Comparison of ENCODE assay signal across 24 cellular contexts in genomic region chr2:62045017-62045543, GRCh38.
"Had no signal": no experiment of that assay in that cellular context is flagged by ENCODE, and none has a peak within 500 bp of the region (broad histone marks: within the 10 kb centered on the region; RNA-seq: fewer than 3 reads in every experiment).

No MANE protein-coding gene starts in this region.

- H3K4me1 Mint-ChIP-seq: activated naive CD4-positive, alpha-beta T cell treated with anti-CD3 and anti-CD28 coated beads, Interleukin-2, amount 50 U/mL, for 24 hours had no signal

- H3K36me3 Mint-ChIP-seq: stimulated activated effector memory CD8-positive, alpha-beta T cell treated with anti-CD3 and anti-CD28 coated beads, Interleukin-12 subunit alpha, Interleukin-12 subunit beta, amount 100 ng/mL, for 72 hours had no signal

- H3K27me3 ChIP-seq: cardiac muscle cell, dorsolateral prefrontal cortex, left lung, neutrophil, right lobe of liver, thyroid gland had no signal

- DNase-seq: activated CD4-positive, alpha-beta T cell treated with anti-CD3 and anti-CD28 coated beads for 36 hours; activated CD4-positive, CD25-positive, alpha-beta regulatory T cell; activated CD8-positive, alpha-beta memory T cell treated with anti-CD3 and anti-CD28 coated beads, Interleukin-2, amount 10 ng/mL, durations not matched to agents 7 days and 5 days; activated CD8-positive, alpha-beta T cell treated with anti-CD3 and anti-CD28 coated beads, Interleukin-2, amount 10 ng/mL, durations not matched to agents 7 days and 5 days; activated T-cell treated with anti-CD3 and anti-CD28 coated beads, Interleukin-2, amount 50 U/mL, for 48 hours; anterior cingulate cortex; cerebellar nuclear complex; dorsolateral prefrontal cortex; effector memory CD4-positive, alpha-beta T cell; foreskin melanocyte; kidney glomerular epithelial cell; left lung; lower lobe of right lung; right lobe of liver; stimulated activated CD4-positive, alpha-beta T cell treated with anti-CD3 and anti-CD28 coated beads, Interleukin-2, amount 100 ng/mL, for 48 hours; stimulated activated naive CD8-positive, alpha-beta T cell treated with anti-CD3 and anti-CD28 coated beads, Interleukin-15, amount 100 ng/mL, for 72 hours; thyroid gland had no signal

- H3K4me1 ChIP-seq: lower lobe of right lung, right lobe of liver had no signal

- H3K27ac Mint-ChIP-seq: activated CD4-positive, alpha-beta T cell treated with anti-CD3 and anti-CD28 coated beads for 36 hours; activated CD8-positive, alpha-beta memory T cell treated with anti-CD3 and anti-CD28 coated beads, Interleukin-2, amount 10 ng/mL, durations not matched to agents 7 days and 5 days; activated CD8-positive, alpha-beta T cell treated with anti-CD3 and anti-CD28 coated beads, Interleukin-2, amount 10 ng/mL, durations not matched to agents 7 days and 5 days; activated naive CD4-positive, alpha-beta T cell treated with anti-CD3 and anti-CD28 coated beads, Interleukin-2, amount 50 U/mL, for 24 hours; activated T-helper 2 cell treated with anti-CD3 and anti-CD28 coated beads, Interferon-gamma antibody, Interleukin-2, Interleukin-4, amounts not matched to agents 10 μg/mL and 5 μg/mL and 100 μg/mL, durations not matched to agents 14 hours and 24 hours and 36 hours; nephron; stimulated activated effector memory CD8-positive, alpha-beta T cell treated with anti-CD3 and anti-CD28 coated beads, Interleukin-12 subunit alpha, Interleukin-12 subunit beta, amount 100 ng/mL, for 72 hours; stimulated activated naive CD8-positive, alpha-beta T cell treated with anti-CD3 and anti-CD28 coated beads, Interleukin-15, amount 100 ng/mL, for 72 hours had no signal

- H3K36me3 ChIP-seq: cardiac muscle cell, left lung, lower lobe of right lung, neutrophil, right lobe of liver, thyroid gland had no signal

- H3K27ac ChIP-seq: cardiac muscle cell, coronary artery, dorsolateral prefrontal cortex, left lung, lower lobe of right lung, neutrophil, right lobe of liver, thyroid gland had no signal

- H3K9me3 ChIP-seq: lower lobe of right lung, neutrophil, thyroid gland had no signal

- H3K4me3 ChIP-seq: cardiac muscle cell, coronary artery, dorsolateral prefrontal cortex, left lung, lower lobe of right lung, right lobe of liver, thyroid gland had no signal

- H3K27me3 Mint-ChIP-seq: activated CD4-positive, alpha-beta T cell treated with anti-CD3 and anti-CD28 coated beads for 36 hours; activated CD8-positive, alpha-beta memory T cell treated with anti-CD3 and anti-CD28 coated beads, Interleukin-2, amount 10 ng/mL, durations not matched to agents 7 days and 5 days; activated naive CD4-positive, alpha-beta T cell treated with anti-CD3 and anti-CD28 coated beads, Interleukin-2, amount 50 U/mL, for 24 hours; stimulated activated naive CD8-positive, alpha-beta T cell treated with anti-CD3 and anti-CD28 coated beads, Interleukin-15, amount 100 ng/mL, for 72 hours had no signal

- H3K4me3 Mint-ChIP-seq: activated CD4-positive, alpha-beta T cell treated with anti-CD3 and anti-CD28 coated beads for 36 hours; activated CD8-positive, alpha-beta memory T cell treated with anti-CD3 and anti-CD28 coated beads, Interleukin-2, amount 10 ng/mL, durations not matched to agents 7 days and 5 days; activated CD8-positive, alpha-beta T cell treated with anti-CD3 and anti-CD28 coated beads, Interleukin-2, amount 10 ng/mL, durations not matched to agents 7 days and 5 days; activated naive CD4-positive, alpha-beta T cell treated with anti-CD3 and anti-CD28 coated beads, Interleukin-2, amount 50 U/mL, for 24 hours; nephron; stimulated activated effector memory CD8-positive, alpha-beta T cell treated with anti-CD3 and anti-CD28 coated beads, Interleukin-12 subunit alpha, Interleukin-12 subunit beta, amount 100 ng/mL, for 72 hours; stimulated activated naive CD8-positive, alpha-beta T cell treated with anti-CD3 and anti-CD28 coated beads, Interleukin-15, amount 100 ng/mL, for 72 hours had no signal

- H3K9me3 Mint-ChIP-seq: stimulated activated effector memory CD8-positive, alpha-beta T cell treated with anti-CD3 and anti-CD28 coated beads, Interleukin-12 subunit alpha, Interleukin-12 subunit beta, amount 100 ng/mL, for 72 hours had no signal

- ATAC-seq: activated CD4-positive, alpha-beta T cell treated with anti-CD3 and anti-CD28 coated beads for 36 hours; activated CD8-positive, alpha-beta memory T cell treated with anti-CD3 and anti-CD28 coated beads, Interleukin-2, amount 10 ng/mL, durations not matched to agents 7 days and 5 days; activated CD8-positive, alpha-beta T cell treated with anti-CD3 and anti-CD28 coated beads, Interleukin-2, amount 10 ng/mL, durations not matched to agents 7 days and 5 days; left lung; lower lobe of right lung; right lobe of liver; stimulated activated effector memory CD8-positive, alpha-beta T cell treated with anti-CD3 and anti-CD28 coated beads, Interleukin-12 subunit alpha, Interleukin-12 subunit beta, amount 100 ng/mL, for 72 hours; stimulated activated naive CD8-positive, alpha-beta T cell treated with anti-CD3 and anti-CD28 coated beads, Interleukin-15, amount 100 ng/mL, for 72 hours had no signal
